16 cellular contexts compared by ENCODE assay signal in genomic region chr4:168383510-168383909, GRCh38.
A peak's percentile ranks its signal among the peaks of the same experiment; 100 is the strongest.
DNase-seq lines count a peak whose midpoint lies in the region; ATAC-seq lines count a peak whose summit lies in the region.
"Had no signal": no experiment of that assay in that cellular context is flagged by ENCODE, and none has a peak within 500 bp of the region (broad histone marks: within the 10 kb centered on the region; RNA-seq: fewer than 3 reads in every experiment).

No MANE protein-coding gene starts in this region.

- CTCF ChIA-PET in activated naive CD4-positive, alpha-beta T cell treated with anti-CD3 and anti-CD28 coated beads, Interleukin-2, amount 10 ng/mL, durations not matched to agents 7 days and 5 days (lab: Charles Lee): interaction anchor here (1.3 kb wide), 1 partner anchor 21 kb away, joined by 3 read pairs; no protein-coding TSS in a partner anchor

- ATAC-seq in GM21619 (IDR thresholded peaks at IDR 0.05; ENCODE audit: unreplicated experiment): peak; percentile 93
- peak; percentile 93 for ATAC-seq in HG03196 (IDR thresholded peaks at IDR 0.05; ENCODE audit: unreplicated experiment)
- ATAC-seq: WTC11 had no signal

- H3K9me3 ChIP-seq in SJCRH30 (replicated peaks): no peaks in the 10 kb centered on the region
- H3K9me3 ChIP-seq: pancreas, SK-N-SH, upper lobe of left lung had no signal

- no peaks in the 10 kb centered on the region for H3K27me3 Mint-ChIP-seq in activated naive CD4-positive, alpha-beta T cell treated with anti-CD3 and anti-CD28 coated beads, Interleukin-2, amount 10 ng/mL, durations not matched to agents 7 days and 5 days
- H3K27me3 Mint-ChIP-seq: CD8-positive, alpha-beta memory T cell had no signal

- H3K27ac ChIP-seq in SJCRH30: no peak overlapping the region
- H3K27ac ChIP-seq: 22Rv1, pancreas, upper lobe of left lung had no signal

- H3K9me3 Mint-ChIP-seq in activated naive CD4-positive, alpha-beta T cell treated with anti-CD3 and anti-CD28 coated beads, Interleukin-2, amount 10 ng/mL, durations not matched to agents 7 days and 5 days: no peaks in the 10 kb centered on the region
- H3K9me3 Mint-ChIP-seq: CD8-positive, alpha-beta memory T cell had no signal

- H3K4me1 Mint-ChIP-seq in activated naive CD4-positive, alpha-beta T cell treated with anti-CD3 and anti-CD28 coated beads, Interleukin-2, amount 10 ng/mL, durations not matched to agents 7 days and 5 days: peaks cover 6% of the 10 kb centered on the region

- H3K4me3 Mint-ChIP-seq in activated naive CD4-positive, alpha-beta T cell treated with anti-CD3 and anti-CD28 coated beads, Interleukin-2, amount 10 ng/mL, durations not matched to agents 7 days and 5 days: no peak overlapping the region
- H3K4me3 Mint-ChIP-seq: CD8-positive, alpha-beta memory T cell; WTC11 had no signal

- H3K27me3 ChIP-seq in SJCRH30: no peaks in the 10 kb centered on the region
- H3K27me3 ChIP-seq: pancreas, upper lobe of left lung had no signal

- peaks cover 59% of the 10 kb centered on the region for H3K36me3 Mint-ChIP-seq in activated naive CD4-positive, alpha-beta T cell treated with anti-CD3 and anti-CD28 coated beads, Interleukin-2, amount 10 ng/mL, durations not matched to agents 7 days and 5 days

- H3K4me1 ChIP-seq in SJCRH30: no peaks in the 10 kb centered on the region
- H3K4me1 ChIP-seq: pancreas, upper lobe of left lung had no signal

- H3K27ac Mint-ChIP-seq in activated naive CD4-positive, alpha-beta T cell treated with anti-CD3 and anti-CD28 coated beads, Interleukin-2, amount 10 ng/mL, durations not matched to agents 7 days and 5 days: no peak overlapping the region
- H3K27ac Mint-ChIP-seq: WTC11 had no signal

- DNase-seq in NCI-H1105 treated with DMSO at 0.1 percent for 48 hours (lab: John Stamatoyannopoulos, UW) (peak; percentile 7), NCI-H1105 (lab: John Stamatoyannopoulos, UW) (no peak), renal cortical epithelial cell (ENCODE audit: low read depth) (peak; percentile 67), DMS153 treated with DMSO at 0.1 percent for 48 hours (lab: John Stamatoyannopoulos, UW; ENCODE audit: unreplicated experiment) (no peak), SJCRH30 (no peak)
- DNase-seq in activated naive CD4-positive, alpha-beta T cell treated with anti-CD3 and anti-CD28 coated beads, Interleukin-2, amount 10 ng/mL, durations not matched to agents 7 days and 5 days: no peak
- DNase-seq: activated CD8-positive, alpha-beta memory T cell treated with anti-CD3 and anti-CD28 coated beads, Interleukin-2, amount 50 U/mL, for 4 hours; amygdala; CD8-positive, alpha-beta memory T cell; pancreas; SK-N-SH; upper lobe of left lung had no signal

- H3K36me3 ChIP-seq in SJCRH30: no peaks in the 10 kb centered on the region
- H3K36me3 ChIP-seq: pancreas had no signal

- no peak overlapping the region for H3K4me3 ChIP-seq in SJCRH30
- H3K4me3 ChIP-seq: pancreas, upper lobe of left lung had no signal

Comparison
In these comparisons a context has a peak if more than half of its experiments do, and no peak if none do; other contexts are left out.
1. DNase-seq: peak in NCI-H1105 treated with DMSO at 0.1 percent for 48 hours (single experiment) and renal cortical epithelial cell (single experiment); none in NCI-H1105 (single experiment), DMS153 treated with DMSO at 0.1 percent for 48 hours (single experiment), activated naive CD4-positive, alpha-beta T cell treated with anti-CD3 and anti-CD28 coated beads, Interleukin-2, amount 10 ng/mL, durations not matched to agents 7 days and 5 days (single experiment) and SJCRH30 (0 of 2).